14 cellular contexts compared by ENCODE assay signal in genomic region chr15:84961114-84961452, GRCh38. TPM values are rescaled to one million over a fixed set of nuclear protein-coding genes. Genes with fewer than 3 reads are reported as not detected.
DNase-seq lines count a peak whose midpoint lies in the region; ATAC-seq, FAIRE-seq and TF ChIP-seq lines count a peak whose summit lies in the region.
"Had no signal": no experiment of that assay in that cellular context is flagged by ENCODE, and none has a peak within 500 bp of the region (broad histone marks: within the 10 kb centered on the region; RNA-seq: fewer than 3 reads in every experiment).

No MANE protein-coding gene starts in this region.

- H3K9me3 Mint-ChIP-seq in progenitor cell of endocrine pancreas (ENCODE audit: low read depth) (peaks cover 3% of the 10 kb centered on the region), glutamatergic neuron (ENCODE audit: unreplicated experiment) (peaks cover 2% of the 10 kb centered on the region)
- H3K9me3 Mint-ChIP-seq in activated naive CD4-positive, alpha-beta T cell treated with anti-CD3 and anti-CD28 coated beads for 36 hours = no peaks in the 10 kb centered on the region
- H3K9me3 Mint-ChIP-seq: natural killer cell treated with Interleukin-12 subunit alpha and Interleukin-12 subunit beta and Interleukin-15 and Interleukin-18, amount 100 ng/mL, for 72 hours had no signal

- peak; percentile 35 for DNase-seq in H54 (ENCODE audit: insufficient read length, low spot score)
- DNase-seq in fibroblast of peridontal ligament (ENCODE audit: extremely low read depth) = peak; percentile 67
- no peak for DNase-seq in progenitor cell of endocrine pancreas (ENCODE audit: low spot score, unreplicated experiment)
- DNase-seq in activated CD4-positive, CD25-positive, alpha-beta regulatory T cell (lab: John Stamatoyannopoulos, UW) = no peak
- DNase-seq in activated naive CD4-positive, alpha-beta T cell treated with anti-CD3 and anti-CD28 coated beads for 36 hours = no peak
- no peak for DNase-seq in glutamatergic neuron
- no peak for DNase-seq in frontal cortex (ENCODE audit: low spot score in 2 of 2)
- DNase-seq: activated CD4-positive, CD25-positive, alpha-beta regulatory T cell treated with anti-CD3 and anti-CD28 coated beads, Interleukin-2, amount 50 U/mL, for 72 hours; activated naive CD8-positive, alpha-beta T cell treated with anti-CD3 and anti-CD28 coated beads, Interleukin-2, amount 50 U/mL, for 24 hours; CD4-positive, CD25-positive, alpha-beta regulatory T cell; left colon; small intestine had no signal

- peak; percentile 79 for ATAC-seq in SK-N-SH treated with all-trans-retinoic acid at 6 μM for 48 hours
- ATAC-seq: activated naive CD8-positive, alpha-beta T cell treated with anti-CD3 and anti-CD28 coated beads, Interleukin-2, amount 50 U/mL, for 24 hours; left colon; natural killer cell treated with Interleukin-12 subunit alpha and Interleukin-12 subunit beta and Interleukin-15 and Interleukin-18, amount 100 ng/mL, for 72 hours had no signal

- H3K4me3 Mint-ChIP-seq in progenitor cell of endocrine pancreas (ENCODE audit: low read depth) (no peak overlapping the region), glutamatergic neuron (ENCODE audit: unreplicated experiment) (no peak overlapping the region)
- no peak overlapping the region for H3K4me3 Mint-ChIP-seq in activated naive CD4-positive, alpha-beta T cell treated with anti-CD3 and anti-CD28 coated beads for 36 hours
- H3K4me3 Mint-ChIP-seq: activated naive CD8-positive, alpha-beta T cell treated with anti-CD3 and anti-CD28 coated beads, Interleukin-2, amount 50 U/mL, for 24 hours; CD4-positive, CD25-positive, alpha-beta regulatory T cell; natural killer cell treated with Interleukin-12 subunit alpha and Interleukin-12 subunit beta and Interleukin-15 and Interleukin-18, amount 100 ng/mL, for 72 hours had no signal

- CTCF ChIA-PET in activated naive CD4-positive, alpha-beta T cell treated with anti-CD3 and anti-CD28 coated beads for 36 hours (lab: Charles Lee) = interaction anchor here (1.0 kb wide), 1 partner anchor 83 kb away, joined by 3 read pairs; no protein-coding TSS in a partner anchor

- H3K27me3 Mint-ChIP-seq in progenitor cell of endocrine pancreas = peaks cover 2% of the 10 kb centered on the region
- H3K27me3 Mint-ChIP-seq in activated naive CD4-positive, alpha-beta T cell treated with anti-CD3 and anti-CD28 coated beads for 36 hours (ENCODE audit: low read depth) = peaks cover 4% of the 10 kb centered on the region
- H3K27me3 Mint-ChIP-seq in glutamatergic neuron (ENCODE audit: unreplicated experiment) = no peaks in the 10 kb centered on the region

- H3K4me1 Mint-ChIP-seq in progenitor cell of endocrine pancreas (ENCODE audit: low read depth) (peaks cover 9% of the 10 kb centered on the region), glutamatergic neuron (ENCODE audit: low read depth, unreplicated experiment) (no peaks in the 10 kb centered on the region)
- H3K4me1 Mint-ChIP-seq in activated naive CD4-positive, alpha-beta T cell treated with anti-CD3 and anti-CD28 coated beads for 36 hours (ENCODE audit: low read depth) = peaks cover 4% of the 10 kb centered on the region

- H3K36me3 Mint-ChIP-seq in progenitor cell of endocrine pancreas (ENCODE audit: insufficient read depth) (no peaks in the 10 kb centered on the region), glutamatergic neuron (ENCODE audit: unreplicated experiment) (peaks cover 13% of the 10 kb centered on the region)
- no peaks in the 10 kb centered on the region for H3K36me3 Mint-ChIP-seq in activated naive CD4-positive, alpha-beta T cell treated with anti-CD3 and anti-CD28 coated beads for 36 hours (ENCODE audit: low read depth)
- H3K36me3 Mint-ChIP-seq: natural killer cell treated with Interleukin-12 subunit alpha and Interleukin-12 subunit beta and Interleukin-15 and Interleukin-18, amount 100 ng/mL, for 72 hours had no signal

- H3K27ac Mint-ChIP-seq in progenitor cell of endocrine pancreas (peak overlapping the region; percentile 1), glutamatergic neuron (ENCODE audit: unreplicated experiment) (no peak overlapping the region)
- H3K27ac Mint-ChIP-seq in activated naive CD4-positive, alpha-beta T cell treated with anti-CD3 and anti-CD28 coated beads for 36 hours = no peak overlapping the region
- H3K27ac Mint-ChIP-seq: activated naive CD8-positive, alpha-beta T cell treated with anti-CD3 and anti-CD28 coated beads, Interleukin-2, amount 50 U/mL, for 24 hours; natural killer cell treated with Interleukin-12 subunit alpha and Interleukin-12 subunit beta and Interleukin-15 and Interleukin-18, amount 100 ng/mL, for 72 hours had no signal

- intact Hi-C loops in activated naive CD4-positive, alpha-beta T cell treated with anti-CD3 and anti-CD28 coated beads for 36 hours (cut with micrococcal nuclease) = no loop called here

- no peak for TF ChIP-seq POLR2A in H54 (IDR thresholded peaks at IDR 0.05; ENCODE audit: low read depth, low read length)

- FAIRE-seq in H54 (lab: Jason Lieb, UNC) = no peak
- FAIRE-seq in frontal cortex (lab: Jason Lieb, UNC) = no peak
- FAIRE-seq: small intestine had no signal

- TF ChIP-seq CTCF in progenitor cell of endocrine pancreas (IDR thresholded peaks at IDR 0.05; ENCODE audit: unreplicated experiment) (no peak), glutamatergic neuron (IDR thresholded peaks at IDR 0.05; ENCODE audit: partially characterized antibody, unreplicated experiment) (no peak)

TF ChIP-seq in SK-N-SH treated with all-trans-retinoic acid at 6 μM for 48 hours, 23 proteins besides CTCF, POLR2A, EP300 and RAD21:
- TF ChIP-seq ZFP30 (CRISPR knock-in tag; IDR thresholded peaks at IDR 0.05) = no peak
- TF ChIP-seq, protein P1, sequence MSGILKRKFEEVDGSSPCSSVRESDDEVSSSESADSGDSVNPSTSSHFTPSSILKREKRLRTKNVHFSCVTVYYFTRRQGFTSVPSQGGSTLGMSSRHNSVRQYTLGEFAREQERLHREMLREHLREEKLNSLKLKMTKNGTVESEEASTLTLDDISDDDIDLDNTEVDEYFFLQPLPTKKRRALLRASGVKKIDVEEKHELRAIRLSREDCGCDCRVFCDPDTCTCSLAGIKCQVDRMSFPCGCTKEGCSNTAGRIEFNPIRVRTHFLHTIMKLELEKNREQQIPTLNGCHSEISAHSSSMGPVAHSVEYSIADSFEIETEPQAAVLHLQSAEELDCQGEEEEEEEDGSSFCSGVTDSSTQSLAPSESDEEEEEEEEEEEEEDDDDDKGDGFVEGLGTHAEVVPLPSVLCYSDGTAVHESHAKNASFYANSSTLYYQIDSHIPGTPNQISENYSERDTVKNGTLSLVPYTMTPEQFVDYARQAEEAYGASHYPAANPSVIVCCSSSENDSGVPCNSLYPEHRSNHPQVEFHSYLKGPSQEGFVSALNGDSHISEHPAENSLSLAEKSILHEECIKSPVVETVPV (CRISPR knock-in tag; IDR thresholded peaks at IDR 0.05) = no peak
- TF ChIP-seq, protein P2, sequence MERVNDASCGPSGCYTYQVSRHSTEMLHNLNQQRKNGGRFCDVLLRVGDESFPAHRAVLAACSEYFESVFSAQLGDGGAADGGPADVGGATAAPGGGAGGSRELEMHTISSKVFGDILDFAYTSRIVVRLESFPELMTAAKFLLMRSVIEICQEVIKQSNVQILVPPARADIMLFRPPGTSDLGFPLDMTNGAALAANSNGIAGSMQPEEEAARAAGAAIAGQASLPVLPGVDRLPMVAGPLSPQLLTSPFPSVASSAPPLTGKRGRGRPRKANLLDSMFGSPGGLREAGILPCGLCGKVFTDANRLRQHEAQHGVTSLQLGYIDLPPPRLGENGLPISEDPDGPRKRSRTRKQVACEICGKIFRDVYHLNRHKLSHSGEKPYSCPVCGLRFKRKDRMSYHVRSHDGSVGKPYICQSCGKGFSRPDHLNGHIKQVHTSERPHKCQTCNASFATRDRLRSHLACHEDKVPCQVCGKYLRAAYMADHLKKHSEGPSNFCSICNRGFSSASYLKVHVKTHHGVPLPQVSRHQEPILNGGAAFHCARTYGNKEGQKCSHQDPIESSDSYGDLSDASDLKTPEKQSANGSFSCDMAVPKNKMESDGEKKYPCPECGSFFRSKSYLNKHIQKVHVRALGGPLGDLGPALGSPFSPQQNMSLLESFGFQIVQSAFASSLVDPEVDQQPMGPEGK (CRISPR knock-in tag; IDR thresholded peaks at IDR 0.05; ENCODE audit: borderline replicate concordance) = no peak
- TF ChIP-seq, protein P3, sequence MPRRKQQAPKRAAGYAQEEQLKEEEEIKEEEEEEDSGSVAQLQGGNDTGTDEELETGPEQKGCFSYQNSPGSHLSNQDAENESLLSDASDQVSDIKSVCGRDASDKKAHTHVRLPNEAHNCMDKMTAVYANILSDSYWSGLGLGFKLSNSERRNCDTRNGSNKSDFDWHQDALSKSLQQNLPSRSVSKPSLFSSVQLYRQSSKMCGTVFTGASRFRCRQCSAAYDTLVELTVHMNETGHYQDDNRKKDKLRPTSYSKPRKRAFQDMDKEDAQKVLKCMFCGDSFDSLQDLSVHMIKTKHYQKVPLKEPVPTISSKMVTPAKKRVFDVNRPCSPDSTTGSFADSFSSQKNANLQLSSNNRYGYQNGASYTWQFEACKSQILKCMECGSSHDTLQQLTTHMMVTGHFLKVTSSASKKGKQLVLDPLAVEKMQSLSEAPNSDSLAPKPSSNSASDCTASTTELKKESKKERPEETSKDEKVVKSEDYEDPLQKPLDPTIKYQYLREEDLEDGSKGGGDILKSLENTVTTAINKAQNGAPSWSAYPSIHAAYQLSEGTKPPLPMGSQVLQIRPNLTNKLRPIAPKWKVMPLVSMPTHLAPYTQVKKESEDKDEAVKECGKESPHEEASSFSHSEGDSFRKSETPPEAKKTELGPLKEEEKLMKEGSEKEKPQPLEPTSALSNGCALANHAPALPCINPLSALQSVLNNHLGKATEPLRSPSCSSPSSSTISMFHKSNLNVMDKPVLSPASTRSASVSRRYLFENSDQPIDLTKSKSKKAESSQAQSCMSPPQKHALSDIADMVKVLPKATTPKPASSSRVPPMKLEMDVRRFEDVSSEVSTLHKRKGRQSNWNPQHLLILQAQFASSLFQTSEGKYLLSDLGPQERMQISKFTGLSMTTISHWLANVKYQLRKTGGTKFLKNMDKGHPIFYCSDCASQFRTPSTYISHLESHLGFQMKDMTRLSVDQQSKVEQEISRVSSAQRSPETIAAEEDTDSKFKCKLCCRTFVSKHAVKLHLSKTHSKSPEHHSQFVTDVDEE (CRISPR knock-in tag; IDR thresholded peaks at IDR 0.05) = no peak

RNA-seq across cellular contexts. Expression of gene PDE8A, which starts 20.6 kb away (rescaled TPM):
- total RNA-seq in progenitor cell of endocrine pancreas (24.5 and 28.8 TPM in 2 replicates), glutamatergic neuron (ENCODE audit: unreplicated experiment) (5.7 TPM), frontal cortex (34.6 TPM)
- 10 to 100 TPM; 28.8 to 29.2 TPM for total RNA-seq in activated naive CD4-positive, alpha-beta T cell treated with anti-CD3 and anti-CD28 coated beads for 36 hours

Comparison
In these comparisons a context has a peak if more than half of its experiments do, and no peak if none do; other contexts are left out.
1. DNase-seq: peak in H54 (single experiment) and fibroblast of peridontal ligament (single experiment); none in progenitor cell of endocrine pancreas (single experiment), activated CD4-positive, CD25-positive, alpha-beta regulatory T cell (0 of 4), activated naive CD4-positive, alpha-beta T cell treated with anti-CD3 and anti-CD28 coated beads for 36 hours (single experiment), glutamatergic neuron (single experiment) and frontal cortex (0 of 2).